Comparison of ENCODE assay signal across 8 cellular contexts in the genomic region with DNA sequence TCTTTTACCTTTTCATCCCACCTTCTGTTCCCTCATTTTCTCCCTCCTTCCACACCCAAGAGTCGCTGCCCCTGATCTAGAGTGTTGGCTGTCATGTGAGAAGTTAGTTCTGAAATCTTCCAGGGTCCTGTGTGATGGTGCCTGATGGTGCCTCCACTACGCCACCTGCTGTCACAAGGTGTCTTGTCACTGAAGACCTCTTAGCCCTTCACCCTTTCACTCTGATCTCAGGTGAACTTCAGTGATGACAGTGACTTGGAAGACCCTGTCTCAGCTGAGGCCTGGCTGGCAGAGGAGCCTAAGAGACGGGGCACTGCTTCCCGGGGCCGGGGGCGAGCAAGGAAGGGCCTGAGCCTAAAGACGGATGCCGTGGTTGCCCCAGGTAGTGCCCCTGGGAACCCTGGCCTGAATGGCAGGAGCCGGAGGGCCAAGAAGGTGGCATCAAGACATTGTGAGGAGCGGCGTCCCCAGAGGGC. TPM values are rescaled to one million over a fixed set of nuclear protein-coding genes. Genes with fewer than 3 reads are reported as not detected.
DNase-seq lines count a peak whose midpoint lies in the region; ATAC-seq and TF ChIP-seq lines count a peak whose summit lies in the region.

No MANE protein-coding gene starts in this region.

- TF ChIP-seq CTCF in astrocyte of the spinal cord (IDR thresholded peaks at IDR 0.05; ENCODE audit: low read depth, low read length) = peak; percentile 68

- no peak for ATAC-seq in GM18867 (IDR thresholded peaks at IDR 0.05; ENCODE audit: unreplicated experiment)
- ATAC-seq in HG02938 (IDR thresholded peaks at IDR 0.05; ENCODE audit: unreplicated experiment) = no peak

- H3K4me3 ChIP-seq in Jurkat, Clone E6-1 (ENCODE audit: low read length) = no peak overlapping the region
- no peak overlapping the region for H3K4me3 ChIP-seq in astrocyte of the spinal cord (ENCODE audit: low read depth, low read length)

- DNase-seq in DMS114 treated with DMSO at 0.1 percent for 48 hours (lab: John Stamatoyannopoulos, UW; ENCODE audit: unreplicated experiment) (peak; percentile 25), T-helper 9 cell (peak; percentile 58), astrocyte of the spinal cord (ENCODE audit: low read depth, low spot score) (peak; percentile 54), hypothalamus (lab: John Stamatoyannopoulos, UW) (peak in 31 of 51 donors; percentile 1 to 69 (median 29))
- DNase-seq in Jurkat, Clone E6-1 (ENCODE audit: low read depth, low spot score) = peak; percentile 57
- DNase-seq in stimulated activated CD4-positive, alpha-beta T cell treated with anti-CD3 and anti-CD28 coated beads, Interleukin-12 subunit alpha, Interleukin-12 subunit beta, amount 100 ng/mL, for 4 hours = peak; percentile 69

- in situ Hi-C loops in astrocyte of the spinal cord (cut with HindIII; ENCODE audit: low sequenced_read_pairs) = no loop called here

RNA-seq across cellular contexts. Expression of gene PFDN5, which starts 7.6 kb away (rescaled TPM):
- 698 TPM for polyA plus RNA-seq in Jurkat, Clone E6-1 (2012; ENCODE audit: insufficient read depth, insufficient read length)

RNA-seq across cellular contexts. Expression of gene MYG1, which starts 11.7 kb away (rescaled TPM):
- polyA plus RNA-seq in Jurkat, Clone E6-1 (2012; ENCODE audit: insufficient read depth, insufficient read length) = 89.9 TPM

RNA-seq across cellular contexts. Expression of gene ESPL1, which starts 19.7 kb away (rescaled TPM):
- polyA plus RNA-seq in Jurkat, Clone E6-1 (2012; ENCODE audit: insufficient read depth, insufficient read length) = 29.7 TPM

RNA-seq across cellular contexts. Expression of gene AAAS, which starts 33.6 kb away (rescaled TPM):
- polyA plus RNA-seq in Jurkat, Clone E6-1 (2012; ENCODE audit: insufficient read depth, insufficient read length) = 125 TPM

RNA-seq across cellular contexts. Expression of gene SP7, which starts 48.4 kb away (rescaled TPM):
- polyA plus RNA-seq in Jurkat, Clone E6-1 (2012; ENCODE audit: insufficient read depth, insufficient read length) = not detected
